Comparison of ENCODE assay signal across 17 cellular contexts in genomic region chr5:170319281-170319680, GRCh38. TPM values are rescaled to one million over a fixed set of nuclear protein-coding genes. Genes with fewer than 3 reads are reported as not detected.
DNase-seq lines count a peak whose midpoint lies in the region; ATAC-seq and TF ChIP-seq lines count a peak whose summit lies in the region.
"Had no signal": no experiment of that assay in that cellular context is flagged by ENCODE, and none has a peak within 500 bp of the region (broad histone marks: within the 10 kb centered on the region; RNA-seq: fewer than 3 reads in every experiment).

No MANE protein-coding gene starts in this region.

- CTCF ChIA-PET in CD8-positive, alpha-beta T cell (lab: Charles Lee) = interaction anchor here (0.9 to 2.7 kb wide), 9 partner anchors 13 to 93 kb away, joined by 3 to 11 read pairs (median 3); partner anchors contain the start of gene LCP2
- CTCF ChIA-PET in activated CD8-positive, alpha-beta T cell treated with anti-CD3 and anti-CD28 coated beads, Interleukin-2, amount 10 ng/mL, durations not matched to agents 7 days and 5 days (lab: Charles Lee) = interaction anchor here (1.1 to 2.6 kb wide), 8 partner anchors 9 to 52 kb away, joined by 3 to 10 read pairs (median 5); partner anchors contain the start of gene LCP2
- CTCF ChIA-PET in naive thymus-derived CD4-positive, alpha-beta T cell (lab: Charles Lee) = interaction anchor here (0.8 to 1.8 kb wide), 4 partner anchors 15 to 53 kb away, joined by 3 to 5 read pairs (median 4); no protein-coding TSS in a partner anchor

- H3K36me3 Mint-ChIP-seq in CD4-positive, CD25-positive, alpha-beta regulatory T cell = no peaks in the 10 kb centered on the region
- H3K36me3 Mint-ChIP-seq in CD8-positive, alpha-beta T cell = no peaks in the 10 kb centered on the region
- no peaks in the 10 kb centered on the region for H3K36me3 Mint-ChIP-seq in activated CD8-positive, alpha-beta T cell treated with anti-CD3 and anti-CD28 coated beads, Interleukin-2, amount 10 ng/mL, durations not matched to agents 7 days and 5 days (ENCODE audit: low read depth)
- H3K36me3 Mint-ChIP-seq in naive thymus-derived CD4-positive, alpha-beta T cell = peaks cover 0 to 9% (median 0%) of the 10 kb centered on the region in 5 donors
- peaks cover 3% of the 10 kb centered on the region for H3K36me3 Mint-ChIP-seq in activated T-helper 1 cell treated with anti-CD3 and anti-CD28 coated beads, Interleukin-12 subunit alpha, Interleukin-12 subunit beta, Interleukin-2, Interleukin-4 antibody, amounts not matched to agents 30 ng/mL and 10 ng/mL and 1 ng/mL, durations not matched to agents 14 hours and 24 hours and 36 hours (ENCODE audit: low read depth)

- peaks cover 0 to 45% (median 7%) of the 10 kb centered on the region in 4 donors for H3K4me1 Mint-ChIP-seq in CD4-positive, CD25-positive, alpha-beta regulatory T cell
- peaks cover 42% of the 10 kb centered on the region for H3K4me1 Mint-ChIP-seq in CD8-positive, alpha-beta T cell (ENCODE audit: low read depth)
- H3K4me1 Mint-ChIP-seq in activated CD8-positive, alpha-beta T cell treated with anti-CD3 and anti-CD28 coated beads, Interleukin-2, amount 10 ng/mL, durations not matched to agents 7 days and 5 days (ENCODE audit: low read depth) = peaks cover 13% of the 10 kb centered on the region
- peaks cover 17 to 70% (median 50%) of the 10 kb centered on the region in 7 donors for H3K4me1 Mint-ChIP-seq in naive thymus-derived CD4-positive, alpha-beta T cell
- peaks cover 16% of the 10 kb centered on the region for H3K4me1 Mint-ChIP-seq in activated T-helper 1 cell treated with anti-CD3 and anti-CD28 coated beads, Interleukin-12 subunit alpha, Interleukin-12 subunit beta, Interleukin-2, Interleukin-4 antibody, amounts not matched to agents 30 ng/mL and 10 ng/mL and 1 ng/mL, durations not matched to agents 14 hours and 24 hours and 36 hours (ENCODE audit: low read depth)

- peak overlapping the region in 1 of 4 donors; percentile 4 for H3K4me3 Mint-ChIP-seq in CD4-positive, CD25-positive, alpha-beta regulatory T cell
- H3K4me3 Mint-ChIP-seq in CD8-positive, alpha-beta T cell = no peak overlapping the region
- H3K4me3 Mint-ChIP-seq in activated CD8-positive, alpha-beta T cell treated with anti-CD3 and anti-CD28 coated beads, Interleukin-2, amount 10 ng/mL, durations not matched to agents 7 days and 5 days = no peak overlapping the region
- H3K4me3 Mint-ChIP-seq in naive thymus-derived CD4-positive, alpha-beta T cell = peak overlapping the region in 6 of 10 donors; percentile 1 to 65 (median 46)
- no peak overlapping the region for H3K4me3 Mint-ChIP-seq in activated T-helper 1 cell treated with anti-CD3 and anti-CD28 coated beads, Interleukin-12 subunit alpha, Interleukin-12 subunit beta, Interleukin-2, Interleukin-4 antibody, amounts not matched to agents 30 ng/mL and 10 ng/mL and 1 ng/mL, durations not matched to agents 14 hours and 24 hours and 36 hours
- H3K4me3 Mint-ChIP-seq: HFFc6 had no signal

- H3K27ac Mint-ChIP-seq in CD4-positive, CD25-positive, alpha-beta regulatory T cell = peak overlapping the region; percentile 60 to 65 (median 62)
- H3K27ac Mint-ChIP-seq in CD8-positive, alpha-beta T cell = peak overlapping the region; percentile 32
- H3K27ac Mint-ChIP-seq in activated CD8-positive, alpha-beta T cell treated with anti-CD3 and anti-CD28 coated beads, Interleukin-2, amount 10 ng/mL, durations not matched to agents 7 days and 5 days = peak overlapping the region; percentile 65
- H3K27ac Mint-ChIP-seq in naive thymus-derived CD4-positive, alpha-beta T cell = peak overlapping the region in 8 of 9 donors; percentile 42 to 91 (median 68)
- H3K27ac Mint-ChIP-seq in activated T-helper 1 cell treated with anti-CD3 and anti-CD28 coated beads, Interleukin-12 subunit alpha, Interleukin-12 subunit beta, Interleukin-2, Interleukin-4 antibody, amounts not matched to agents 30 ng/mL and 10 ng/mL and 1 ng/mL, durations not matched to agents 14 hours and 24 hours and 36 hours = no peak overlapping the region
- H3K27ac Mint-ChIP-seq: HFFc6 had no signal

- TF ChIP-seq CTCF in CD8-positive, alpha-beta T cell (IDR thresholded peaks at IDR 0.05) = no peak
- no peak for TF ChIP-seq CTCF in foreskin keratinocyte (conservative IDR thresholded peaks at IDR 0.05)

- intact Hi-C loops in CD8-positive, alpha-beta T cell (cut with DNase I, micrococcal nuclease) = no loop called here
- intact Hi-C loops in naive thymus-derived CD4-positive, alpha-beta T cell (cut with micrococcal nuclease) = loop anchor here in 1 of 2 donors (1.0 kb wide), 1 partner anchor 8 kb away; no protein-coding TSS in a partner anchor
- intact Hi-C loops in activated T-helper 1 cell treated with anti-CD3 and anti-CD28 coated beads, Interleukin-12 subunit alpha, Interleukin-12 subunit beta, Interleukin-2, Interleukin-4 antibody, amounts not matched to agents 30 ng/mL and 10 ng/mL and 1 ng/mL, durations not matched to agents 14 hours and 24 hours and 36 hours (cut with micrococcal nuclease) = no loop called here

- no peaks in the 10 kb centered on the region for H3K27me3 Mint-ChIP-seq in CD4-positive, CD25-positive, alpha-beta regulatory T cell
- no peaks in the 10 kb centered on the region for H3K27me3 Mint-ChIP-seq in CD8-positive, alpha-beta T cell (ENCODE audit: low read depth)
- H3K27me3 Mint-ChIP-seq in activated CD8-positive, alpha-beta T cell treated with anti-CD3 and anti-CD28 coated beads, Interleukin-2, amount 10 ng/mL, durations not matched to agents 7 days and 5 days (ENCODE audit: low read depth) = no peaks in the 10 kb centered on the region
- H3K27me3 Mint-ChIP-seq in naive thymus-derived CD4-positive, alpha-beta T cell = peaks cover 0 to 7% (median 0%) of the 10 kb centered on the region in 5 donors
- no peaks in the 10 kb centered on the region for H3K27me3 Mint-ChIP-seq in activated T-helper 1 cell treated with anti-CD3 and anti-CD28 coated beads, Interleukin-12 subunit alpha, Interleukin-12 subunit beta, Interleukin-2, Interleukin-4 antibody, amounts not matched to agents 30 ng/mL and 10 ng/mL and 1 ng/mL, durations not matched to agents 14 hours and 24 hours and 36 hours (ENCODE audit: insufficient read depth)

- DNase-seq in CD4-positive, CD25-positive, alpha-beta regulatory T cell = peak in 1 of 3 donors; percentile 41
- DNase-seq in CD8-positive, alpha-beta T cell = no peak
- no peak for DNase-seq in activated CD8-positive, alpha-beta T cell treated with anti-CD3 and anti-CD28 coated beads, Interleukin-2, amount 10 ng/mL, durations not matched to agents 7 days and 5 days
- DNase-seq in naive thymus-derived CD4-positive, alpha-beta T cell = no peak
- no peak for DNase-seq in activated T-helper 1 cell treated with anti-CD3 and anti-CD28 coated beads, Interleukin-12 subunit alpha, Interleukin-12 subunit beta, Interleukin-2, Interleukin-4 antibody, amounts not matched to agents 30 ng/mL and 10 ng/mL and 1 ng/mL, durations not matched to agents 14 hours and 24 hours and 36 hours (ENCODE audit: low spot score)
- no peak for DNase-seq in foreskin keratinocyte
- DNase-seq: DMS79, H7, HFFc6, NCI-H1105, NCI-H1694, NCI-H2081 treated with DMSO at 0.1 percent for 48 hours, Peyer's patch had no signal

- H3K4me3 ChIP-seq in CD4-positive, CD25-positive, alpha-beta regulatory T cell (ENCODE audit: low read depth, low read length) = no peak overlapping the region
- H3K4me3 ChIP-seq in CD8-positive, alpha-beta T cell (ENCODE audit: low read depth, low read length) = no peak overlapping the region
- H3K4me3 ChIP-seq in naive thymus-derived CD4-positive, alpha-beta T cell (ENCODE audit: low read length) = no peak overlapping the region
- H3K4me3 ChIP-seq: BLaER1 treated with 17β-estradiol and CSF1 and Interleukin-3, amounts not matched to agents 10 nM and 100 nM; Peyer's patch had no signal

- no peaks in the 10 kb centered on the region for H3K36me3 ChIP-seq in CD4-positive, CD25-positive, alpha-beta regulatory T cell (ENCODE audit: control insufficient read depth, insufficient read depth, low read length)
- H3K36me3 ChIP-seq in CD8-positive, alpha-beta T cell (ENCODE audit: insufficient read depth, low read length) = no peaks in the 10 kb centered on the region
- no peaks in the 10 kb centered on the region for H3K36me3 ChIP-seq in naive thymus-derived CD4-positive, alpha-beta T cell (ENCODE audit: control insufficient read depth in 2 of 3, insufficient read depth in 3 of 3, low read length in 3 of 3)
- H3K36me3 ChIP-seq: BLaER1 treated with 17β-estradiol and CSF1 and Interleukin-3, amounts not matched to agents 10 nM and 100 nM; Peyer's patch had no signal

- H3K9me3 ChIP-seq in CD4-positive, CD25-positive, alpha-beta regulatory T cell (ENCODE audit: control insufficient read depth in 2 of 2, low read length in 2 of 2) = no peaks in the 10 kb centered on the region
- H3K9me3 ChIP-seq in CD8-positive, alpha-beta T cell (ENCODE audit: low read length) = no peaks in the 10 kb centered on the region
- H3K9me3 ChIP-seq in naive thymus-derived CD4-positive, alpha-beta T cell (ENCODE audit: control insufficient read depth in 2 of 3, low read length in 3 of 3) = no peaks in the 10 kb centered on the region
- H3K9me3 ChIP-seq: Peyer's patch had no signal

- no peak overlapping the region for H3K27ac ChIP-seq in CD4-positive, CD25-positive, alpha-beta regulatory T cell (ENCODE audit: insufficient read depth, low read length, poor library complexity, severe bottlenecking)
- no peak overlapping the region for H3K27ac ChIP-seq in CD8-positive, alpha-beta T cell (ENCODE audit: low read depth, low read length)
- no peak overlapping the region for H3K27ac ChIP-seq in naive thymus-derived CD4-positive, alpha-beta T cell (ENCODE audit: low read depth, low read length)
- H3K27ac ChIP-seq in foreskin keratinocyte = no peak overlapping the region
- H3K27ac ChIP-seq: BLaER1 treated with 17β-estradiol and CSF1 and Interleukin-3, amounts not matched to agents 10 nM and 100 nM; Peyer's patch had no signal

- peaks cover 7% of the 10 kb centered on the region for H3K4me1 ChIP-seq in CD4-positive, CD25-positive, alpha-beta regulatory T cell (ENCODE audit: control insufficient read depth, insufficient read depth, low read length, poor library complexity, severe bottlenecking)
- H3K4me1 ChIP-seq in CD8-positive, alpha-beta T cell (ENCODE audit: insufficient read depth, low read length) = peaks cover 13% of the 10 kb centered on the region
- peaks cover 6 to 13% of the 10 kb centered on the region in 2 donors for H3K4me1 ChIP-seq in naive thymus-derived CD4-positive, alpha-beta T cell (ENCODE audit: control insufficient read depth in 2 of 2, insufficient read depth in 2 of 2, low read length in 2 of 2)
- H3K4me1 ChIP-seq in foreskin keratinocyte = no peaks in the 10 kb centered on the region

- peaks cover 0 to 2% (median 0%) of the 10 kb centered on the region in 7 donors for H3K9me3 Mint-ChIP-seq in CD4-positive, CD25-positive, alpha-beta regulatory T cell
- no peaks in the 10 kb centered on the region for H3K9me3 Mint-ChIP-seq in CD8-positive, alpha-beta T cell
- H3K9me3 Mint-ChIP-seq in activated CD8-positive, alpha-beta T cell treated with anti-CD3 and anti-CD28 coated beads, Interleukin-2, amount 10 ng/mL, durations not matched to agents 7 days and 5 days (ENCODE audit: insufficient read depth) = no peaks in the 10 kb centered on the region
- peaks cover 0 to 3% (median 0%) of the 10 kb centered on the region in 11 donors for H3K9me3 Mint-ChIP-seq in naive thymus-derived CD4-positive, alpha-beta T cell
- H3K9me3 Mint-ChIP-seq in activated T-helper 1 cell treated with anti-CD3 and anti-CD28 coated beads, Interleukin-12 subunit alpha, Interleukin-12 subunit beta, Interleukin-2, Interleukin-4 antibody, amounts not matched to agents 30 ng/mL and 10 ng/mL and 1 ng/mL, durations not matched to agents 14 hours and 24 hours and 36 hours = no peaks in the 10 kb centered on the region
- H3K9me3 Mint-ChIP-seq: HFFc6 had no signal

- peak; percentile 65 to 66 for ATAC-seq in CD4-positive, CD25-positive, alpha-beta regulatory T cell (ENCODE audit: low read depth in 2 of 2)
- ATAC-seq in CD8-positive, alpha-beta T cell = peak; percentile 58
- ATAC-seq in activated CD8-positive, alpha-beta T cell treated with anti-CD3 and anti-CD28 coated beads, Interleukin-2, amount 10 ng/mL, durations not matched to agents 7 days and 5 days = no peak
- ATAC-seq in naive thymus-derived CD4-positive, alpha-beta T cell = peak; percentile 63
- ATAC-seq in foreskin keratinocyte (no peak), GM18870 (IDR thresholded peaks at IDR 0.05; ENCODE audit: unreplicated experiment) (no peak), GM19328 (IDR thresholded peaks at IDR 0.05; ENCODE audit: unreplicated experiment) (no peak)

- no peaks in the 10 kb centered on the region for H3K27me3 ChIP-seq in CD4-positive, CD25-positive, alpha-beta regulatory T cell (ENCODE audit: control insufficient read depth, insufficient read depth, low read length)
- H3K27me3 ChIP-seq in CD8-positive, alpha-beta T cell (ENCODE audit: insufficient read depth, low read length) = no peaks in the 10 kb centered on the region
- H3K27me3 ChIP-seq in naive thymus-derived CD4-positive, alpha-beta T cell (ENCODE audit: control insufficient read depth in 2 of 2, insufficient read depth in 2 of 2, low read length in 2 of 2) = no peaks in the 10 kb centered on the region
- H3K27me3 ChIP-seq in foreskin keratinocyte = no peaks in the 10 kb centered on the region
- H3K27me3 ChIP-seq: BLaER1 treated with 17β-estradiol and CSF1 and Interleukin-3, amounts not matched to agents 10 nM and 100 nM; Peyer's patch had no signal

- POLR2A ChIA-PET in CD8-positive, alpha-beta T cell (lab: Charles Lee) = interaction anchor here (0.9 to 5.4 kb wide), 7 partner anchors 12 to 45 kb away, joined by 3 to 20 read pairs (median 5); partner anchors contain the start of gene LCP2
- POLR2A ChIA-PET in activated CD8-positive, alpha-beta T cell treated with anti-CD3 and anti-CD28 coated beads, Interleukin-2, amount 10 ng/mL, durations not matched to agents 7 days and 5 days (lab: Charles Lee) = interaction anchor here (1.1 to 3.3 kb wide), 3 partner anchors 12 to 44 kb away, joined by 5 to 22 read pairs (median 5); no protein-coding TSS in a partner anchor
- POLR2A ChIA-PET in naive thymus-derived CD4-positive, alpha-beta T cell (lab: Charles Lee) = interaction anchor here (0.6 to 39.5 kb wide), 6 partner anchors 9 to 57 kb away, joined by 3 to 1119 read pairs (median 5); partner anchors contain the start of gene LCP2

RNA-seq across cellular contexts. Expression of gene LCP2, which starts 21.7 kb away (rescaled TPM):
- 351 TPM for total RNA-seq in CD4-positive, CD25-positive, alpha-beta regulatory T cell
- polyA plus RNA-seq in CD4-positive, CD25-positive, alpha-beta regulatory T cell = 100 to 1,000 TPM; 164 to 207 (median 192) TPM
- 100 to 1,000 TPM; 132 to 140 TPM for total RNA-seq in CD8-positive, alpha-beta T cell
- 100 to 1,000 TPM; 386 TPM for total RNA-seq in activated CD8-positive, alpha-beta T cell treated with anti-CD3 and anti-CD28 coated beads, Interleukin-2, amount 10 ng/mL, durations not matched to agents 7 days and 5 days
- 100 to 1,000 TPM; 291 to 414 (median 306) TPM for total RNA-seq in naive thymus-derived CD4-positive, alpha-beta T cell
- polyA plus RNA-seq in naive thymus-derived CD4-positive, alpha-beta T cell = 100 to 1,000 TPM; 189 to 295 TPM
- total RNA-seq in activated T-helper 1 cell treated with anti-CD3 and anti-CD28 coated beads, Interleukin-12 subunit alpha, Interleukin-12 subunit beta, Interleukin-2, Interleukin-4 antibody, amounts not matched to agents 30 ng/mL and 10 ng/mL and 1 ng/mL, durations not matched to agents 14 hours and 24 hours and 36 hours = 350 and 351 TPM in 2 replicates
- total RNA-seq in foreskin keratinocyte = not detected in 2 replicates
- not detected in 2 replicates for polyA plus RNA-seq in foreskin keratinocyte
- total RNA-seq: HFFc6, NCI-H460 had no signal

Comparison
In these comparisons a context has a peak if more than half of its experiments do, and no peak if none do; other contexts are left out.
1. ATAC-seq: peak in CD4-positive, CD25-positive, alpha-beta regulatory T cell (2 of 2), CD8-positive, alpha-beta T cell (single experiment) and naive thymus-derived CD4-positive, alpha-beta T cell (single experiment); none in activated CD8-positive, alpha-beta T cell treated with anti-CD3 and anti-CD28 coated beads, Interleukin-2, amount 10 ng/mL, durations not matched to agents 7 days and 5 days (single experiment), foreskin keratinocyte (single experiment), GM18870 (single experiment) and GM19328 (single experiment).
2. H3K4me3 Mint-ChIP-seq: peak in naive thymus-derived CD4-positive, alpha-beta T cell (6 of 10); none in CD8-positive, alpha-beta T cell (single experiment), activated CD8-positive, alpha-beta T cell treated with anti-CD3 and anti-CD28 coated beads, Interleukin-2, amount 10 ng/mL, durations not matched to agents 7 days and 5 days (single experiment) and activated T-helper 1 cell treated with anti-CD3 and anti-CD28 coated beads, Interleukin-12 subunit alpha, Interleukin-12 subunit beta, Interleukin-2, Interleukin-4 antibody, amounts not matched to agents 30 ng/mL and 10 ng/mL and 1 ng/mL, durations not matched to agents 14 hours and 24 hours and 36 hours (single experiment).
3. RNA of gene LCP2, which starts 21.7 kb away (total RNA-seq): 386 TPM in activated CD8-positive, alpha-beta T cell treated with anti-CD3 and anti-CD28 coated beads, Interleukin-2, amount 10 ng/mL, durations not matched to agents 7 days and 5 days, 350 to 351 TPM in activated T-helper 1 cell treated with anti-CD3 and anti-CD28 coated beads, Interleukin-12 subunit alpha, Interleukin-12 subunit beta, Interleukin-2, Interleukin-4 antibody, amounts not matched to agents 30 ng/mL and 10 ng/mL and 1 ng/mL, durations not matched to agents 14 hours and 24 hours and 36 hours, 351 TPM in CD4-positive, CD25-positive, alpha-beta regulatory T cell (single experiment), 291 to 414 TPM in naive thymus-derived CD4-positive, alpha-beta T cell and 132 to 140 TPM in CD8-positive, alpha-beta T cell; not detected in foreskin keratinocyte; every median in the first group is over 100 times any median in the second.